In genomic region chr1:14895727-14896126, GRCh38 we compare ENCODE assay signal across 2 cellular contexts.
TF ChIP-seq lines count a peak whose summit lies in the region.

No MANE protein-coding gene starts in this region.

TF ChIP-seq in IMR-90, 13 proteins besides CTCF, POLR2A, EP300 and RAD21:
- no peak for TF ChIP-seq NFE2L2 (IDR thresholded peaks at IDR 0.05; ENCODE audit: low read depth, low read length)
- TF ChIP-seq MAFK (IDR thresholded peaks at IDR 0.05; ENCODE audit: low read depth, low read length): no peak
- no peak for TF ChIP-seq USF2 (IDR thresholded peaks at IDR 0.05; ENCODE audit: low read depth, low read length)
- no peak for TF ChIP-seq MXI1 (IDR thresholded peaks at IDR 0.05; ENCODE audit: borderline replicate concordance, low read depth, low read length)
- TF ChIP-seq FOS (IDR thresholded peaks at IDR 0.05; ENCODE audit: low read depth, low read length): no peak
- TF ChIP-seq CHD1 (IDR thresholded peaks at IDR 0.05; ENCODE audit: low read depth, low read length): no peak
- no peak for TF ChIP-seq RCOR1 (IDR thresholded peaks at IDR 0.05; ENCODE audit: insufficient replicate concordance, low read length)
- TF ChIP-seq MAZ (IDR thresholded peaks at IDR 0.05; ENCODE audit: borderline replicate concordance, low read depth, low read length): no peak
- no peak for TF ChIP-seq BHLHE40 (IDR thresholded peaks at IDR 0.05; ENCODE audit: low read depth, low read length)
- no peak for TF ChIP-seq CEBPB (IDR thresholded peaks at IDR 0.05; ENCODE audit: low read depth, low read length)
- no peak for TF ChIP-seq SMC3 (IDR thresholded peaks at IDR 0.05; ENCODE audit: low read depth, low read length)
- TF ChIP-seq ELK1 (IDR thresholded peaks at IDR 0.05; ENCODE audit: borderline replicate concordance, low read depth, low read length): no peak
- TF ChIP-seq RFX5 (IDR thresholded peaks at IDR 0.05; ENCODE audit: low read depth, low read length): no peak
TF ChIP-seq in IMR-90: peak in this region for 0.

TF ChIP-seq in H1, 55 proteins besides CTCF, POLR2A, EP300 and RAD21:
- TF ChIP-seq CEBPB (IDR thresholded peaks at IDR 0.05; ENCODE audit: low read depth, low read length) (no peak), MAFK (IDR thresholded peaks at IDR 0.05; ENCODE audit: low read depth, low read length) (no peak), ATF2 (IDR thresholded peaks at IDR 0.05; ENCODE audit: low read length) (no peak), CREB1 (IDR thresholded peaks at IDR 0.05) (no peak), ASH2L (IDR thresholded peaks at IDR 0.05; ENCODE audit: low read length) (no peak), KDM1A (IDR thresholded peaks at IDR 0.05; ENCODE audit: borderline replicate concordance, low read length) (no peak), CBX8 (IDR thresholded peaks at IDR 0.05; ENCODE audit: borderline replicate concordance, low read depth, low read length) (no peak), CTBP2 (IDR thresholded peaks at IDR 0.05; ENCODE audit: borderline replicate concordance, insufficient read depth, insufficient read length, low read length) (no peak), USF2 (IDR thresholded peaks at IDR 0.05; ENCODE audit: low read length) (no peak), TAF7 (optimal IDR thresholded peaks at IDR 0.05; ENCODE audit: borderline replicate concordance, low read depth, low read length) (no peak), RNF2 (IDR thresholded peaks at IDR 0.05; ENCODE audit: borderline replicate concordance, low read depth, low read length, missing control alignments, poor library complexity, severe bottlenecking) (no peak), TBP (IDR thresholded peaks at IDR 0.05; ENCODE audit: low read depth, low read length) (no peak)
